In the genomic region with DNA sequence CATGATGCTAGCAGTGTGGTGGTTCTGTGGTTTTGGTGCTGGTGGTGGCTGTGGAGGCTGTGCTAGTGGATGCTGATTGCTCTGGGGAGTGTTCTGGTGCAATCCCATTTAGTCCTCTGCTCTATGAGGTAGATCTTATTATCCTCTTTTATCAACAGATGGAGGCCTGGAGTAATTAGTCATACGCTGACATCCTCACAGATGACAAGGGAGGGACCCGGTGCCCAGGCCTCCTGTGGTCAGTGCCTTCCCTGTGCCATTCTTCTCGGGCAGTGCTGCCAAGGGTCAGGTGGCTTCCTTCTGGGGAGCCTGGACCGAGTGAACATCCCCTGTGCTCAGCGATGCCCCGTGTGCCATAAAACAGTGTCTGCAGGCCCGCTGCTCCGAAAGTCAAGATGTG, we compare ENCODE assay signal across 30 cellular contexts.
DNase-seq lines count a peak whose midpoint lies in the region; ATAC-seq, FAIRE-seq and TF ChIP-seq lines count a peak whose summit lies in the region.
"Had no signal": no experiment of that assay in that cellular context is flagged by ENCODE, and none has a peak within 500 bp of the region (broad histone marks: within the 10 kb centered on the region; RNA-seq: fewer than 3 reads in every experiment).

No MANE protein-coding gene starts in this region.

- no peak overlapping the region for H3K27ac ChIP-seq in H1 (ENCODE audit: low read depth, low read length)
- H3K27ac ChIP-seq: left ventricle myocardium inferior, psoas muscle, thyroid gland had no signal

- H2BK12ac ChIP-seq in H1 (ENCODE audit: low read depth, low read length), result no peak overlapping the region

- FAIRE-seq in H1 (lab: Jason Lieb, UNC), result no peak
- FAIRE-seq: A204.1, endothelial cell of umbilical vein, K562 had no signal

- H3K79me1 ChIP-seq in H1 (ENCODE audit: low read depth, low read length), result no peaks in the 10 kb centered on the region

- peak; percentile 23; the same call in 2 of the 3 replicates for ATAC-seq in SK-N-SH treated with all-trans-retinoic acid at 6 μM for 48 hours
- ATAC-seq in HG03025 (IDR thresholded peaks at IDR 0.05; ENCODE audit: low FRiP score, unreplicated experiment), result no peak
- ATAC-seq in activated CD4-positive, CD25-positive, alpha-beta regulatory T cell treated with anti-CD3 and anti-CD28 coated beads, Interleukin-2, amount 50 U/mL, for 24 hours, result no peak
- ATAC-seq: activated naive CD4-positive, alpha-beta T cell treated with anti-CD3 and anti-CD28 coated beads, Interleukin-2, amount 50 U/mL, for 72 hours; activated T-helper 17 cell treated with anti-CD3 and anti-CD28 coated beads, Interleukin-2, amount 50 U/mL, for 72 hours; K562; naive thymus-derived CD8-positive, alpha-beta T cell; psoas muscle; stimulated activated naive CD8-positive, alpha-beta T cell treated with anti-CD3 and anti-CD28 coated beads, Interleukin-15, amount 100 ng/mL, for 72 hours had no signal

- no peak overlapping the region for H4K5ac ChIP-seq in H1 (ENCODE audit: insufficient read length, low read depth, low read length)

- H2BK120ac ChIP-seq in H1 (replicated peaks; ENCODE audit: low read depth, low read length), result no peak overlapping the region

- no peak overlapping the region for H4K8ac ChIP-seq in H1 (ENCODE audit: extremely low read depth, insufficient read depth, low read length)

- TF ChIP-seq RAD21 in H1 (IDR thresholded peaks at IDR 0.05 in 1 of 2, conservative IDR thresholded peaks at IDR 0.05 in 1 of 2; ENCODE audit: low read depth in 2 of 2, low read length in 2 of 2), result no peak

- no peak overlapping the region for H3K18ac ChIP-seq in H1 (ENCODE audit: extremely low read depth, low read length)

- H4K20me1 ChIP-seq in H1 (replicated peaks in 1 of 2; ENCODE audit: control insufficient read depth in 1 of 2, insufficient read depth in 2 of 2, low read length in 2 of 2), result peaks cover 0 to 4% of the 10 kb centered on the region in 2 experiments

- no peak overlapping the region for H3K4me3 ChIP-seq in H1 (ENCODE audit: extremely low read depth in 1 of 4, insufficient read depth in 2 of 4, low read depth in 3 of 4, low read length in 4 of 4)
- H3K4me3 ChIP-seq: HAP-1, K562, left ventricle myocardium inferior, psoas muscle, sigmoid colon, thyroid gland had no signal

- peaks cover 10% of the 10 kb centered on the region; the same call in 1 of the 2 replicates for H3K23me2 ChIP-seq in H1 (ENCODE audit: low read depth, low read length)

- DNase-seq in A172 (ENCODE audit: low spot score), result peak; percentile 53
- DNase-seq in LHCN-M2 (ENCODE audit: low read depth), result peak; percentile 36
- no peak for DNase-seq in H1 (ENCODE audit: low read depth in 1 of 2, low spot score in 2 of 2)
- no peak for DNase-seq in central memory CD4-positive, alpha-beta T cell
- no peak for DNase-seq in activated CD4-positive, alpha-beta T cell treated with anti-CD3 and anti-CD28 coated beads, Interleukin-2, amount 50 U/mL, for 4 hours
- DNase-seq: activated CD4-positive, alpha-beta T cell treated with anti-CD3 and anti-CD28 coated beads, Interleukin-2, amount 50 U/mL, for 48 hours; activated CD4-positive, CD25-positive, alpha-beta regulatory T cell; activated CD8-positive, alpha-beta memory T cell treated with anti-CD3 and anti-CD28 coated beads, Interleukin-2, amount 50 U/mL, for 4 hours; CD8-positive, alpha-beta memory T cell; islet precursor cell; left ventricle myocardium inferior; naive thymus-derived CD8-positive, alpha-beta T cell; NCI-H1417 treated with DMSO at 0.1 percent for 48 hours; NCI-H2081; NCI-H226; occipital lobe; sigmoid colon; stimulated activated naive CD8-positive, alpha-beta T cell treated with anti-CD3 and anti-CD28 coated beads, Interleukin-15, amount 100 ng/mL, for 72 hours; T-helper 9 cell; thyroid gland had no signal

- H3K9me3 ChIP-seq in H1 (ENCODE audit: insufficient read depth in 2 of 2, low read depth in 1 of 2, low read length in 1 of 2), result peaks cover 5 to 9% of the 10 kb centered on the region in 2 experiments; a peak in 3 of 4 replicates
- H3K9me3 ChIP-seq: HAP-1, left ventricle myocardium inferior, psoas muscle, sigmoid colon, thyroid gland had no signal

- no peak overlapping the region for H3K14ac ChIP-seq in H1 (ENCODE audit: insufficient read length)

- no peaks in the 10 kb centered on the region for H3K36me3 ChIP-seq in H1 (ENCODE audit: control insufficient read depth in 2 of 4, insufficient read depth in 4 of 4, low read length in 3 of 4)
- H3K36me3 ChIP-seq: HAP-1, left ventricle myocardium inferior, thyroid gland had no signal

- H3K56ac ChIP-seq in H1 (replicated peaks; ENCODE audit: insufficient read length, low read depth, low read length), result no peak overlapping the region

- no peak overlapping the region for H2AFZ ChIP-seq in H1 (ENCODE audit: low read length)

- no peak overlapping the region for H4K91ac ChIP-seq in H1 (replicated peaks; ENCODE audit: insufficient read length, low read length)

- TF ChIP-seq EP300 in H1 (IDR thresholded peaks at IDR 0.05; ENCODE audit: borderline replicate concordance in 1 of 2, low read depth in 2 of 2, low read length in 2 of 2), result no peak

- TF ChIP-seq CTCF in H1 (IDR thresholded peaks at IDR 0.05; ENCODE audit: control extremely low read depth in 1 of 3, insufficient read depth in 1 of 3, low read depth in 1 of 3, low read length in 3 of 3), result peak in 2 of 3 experiments; percentile 17 to 26; a peak in 2 of 4 replicates

- POLR2A ChIA-PET in H1 (lab: Charles Lee; ENCODE audit: partially characterized antibody), result no interaction called here

- no peaks in the 10 kb centered on the region; a peak in 1 of 7 replicates for H3K4me1 ChIP-seq in H1 (replicated peaks in 1 of 4; ENCODE audit: control insufficient read depth in 3 of 4, insufficient read depth in 4 of 4, low read length in 3 of 4)
- H3K4me1 ChIP-seq: HAP-1, psoas muscle, thyroid gland had no signal

- H3K27me3 ChIP-seq in H1 (replicated peaks in 1 of 4; ENCODE audit: control insufficient read depth in 3 of 4, extremely low read depth in 1 of 4, insufficient read depth in 3 of 4, low read length in 3 of 4), result no peaks in the 10 kb centered on the region
- H3K27me3 ChIP-seq: sigmoid colon, thyroid gland had no signal

- H2BK5ac ChIP-seq in H1 (ENCODE audit: low read depth, low read length), result no peak overlapping the region

- WGBS in H1 (ENCODE audit: extremely low coverage in 1 of 2, insufficient coverage in 1 of 2, insufficient read length in 1 of 2, insufficient replicate concordance in 2 of 2, low coverage in 1 of 2, low lambda C conversion rate in 2 of 2, missing lambda C conversion rate in 1 of 2), 2 experiments, result 91% methylated on average over 8 of the region's 8 CpGs; no CpG with 5 or more reads in 1 of the 2 experiments

- CTCF ChIA-PET in H1 (lab: Charles Lee; ENCODE audit: partially characterized antibody), result interaction anchor here (0.8 to 1.6 kb wide), 3 partner anchors 19 to 27 kb away, joined by 3 to 4 read pairs (median 3); no protein-coding TSS in a partner anchor

- H2BK20ac ChIP-seq in H1 (ENCODE audit: low read length), result no peak overlapping the region

- no peaks in the 10 kb centered on the region for H3K79me2 ChIP-seq in H1 (ENCODE audit: control insufficient read depth in 1 of 2, insufficient read depth in 2 of 2, low read length in 2 of 2)

- H2AK5ac ChIP-seq in H1 (ENCODE audit: low read depth, low read length), result no peak overlapping the region

- H2BK15ac ChIP-seq in H1 (ENCODE audit: low read length), result no peak overlapping the region

- no peak overlapping the region for H3K23ac ChIP-seq in H1 (ENCODE audit: insufficient read length)

- no peak for TF ChIP-seq POLR2A in H1 (IDR thresholded peaks at IDR 0.05; ENCODE audit: control extremely low read depth in 1 of 2, low read depth in 2 of 2, low read length in 2 of 2)

- no peak overlapping the region for H3K9ac ChIP-seq in H1 (replicated peaks in 1 of 4; ENCODE audit: extremely low read depth in 1 of 4, low read depth in 3 of 4, low read length in 3 of 4)

- H3K4me2 ChIP-seq in H1 (ENCODE audit: insufficient read depth in 1 of 2, low read depth in 2 of 2, low read length in 2 of 2), result no peak overlapping the region

- H3K4ac ChIP-seq in H1 (replicated peaks; ENCODE audit: insufficient read length, low read depth, low read length), result no peak overlapping the region

TF ChIP-seq in SK-N-SH treated with all-trans-retinoic acid at 6 μM for 48 hours, 23 proteins besides CTCF, POLR2A, EP300 and RAD21:
- no peak for TF ChIP-seq OSR1 (CRISPR knock-in tag; IDR thresholded peaks at IDR 0.05)
- no peak for TF ChIP-seq RARB (CRISPR knock-in tag; IDR thresholded peaks at IDR 0.05)
- TF ChIP-seq GLIS3 (CRISPR knock-in tag; IDR thresholded peaks at IDR 0.05), result no peak

TF ChIP-seq in H1, 55 proteins besides CTCF, POLR2A, EP300 and RAD21 (continues in another document):
- no peak for TF ChIP-seq JUN (IDR thresholded peaks at IDR 0.05; ENCODE audit: low read depth, low read length)
- no peak for TF ChIP-seq SIRT6 (IDR thresholded peaks at IDR 0.05; ENCODE audit: low read length)
- no peak for TF ChIP-seq SP2 (IDR thresholded peaks at IDR 0.05; ENCODE audit: low read length)
- no peak for TF ChIP-seq GTF2F1 (IDR thresholded peaks at IDR 0.05; ENCODE audit: borderline replicate concordance, low read depth, low read length)
- TF ChIP-seq EZH2 (IDR thresholded peaks at IDR 0.05; ENCODE audit: low read depth, low read length, severe bottlenecking), result no peak
- TF ChIP-seq NANOG (IDR thresholded peaks at IDR 0.05; ENCODE audit: insufficient read depth, low read depth, low read length, poor library complexity, severe bottlenecking), result no peak
- no peak for TF ChIP-seq KDM4A (IDR thresholded peaks at IDR 0.05; ENCODE audit: low read depth, low read length, severe bottlenecking)
- TF ChIP-seq KDM1A (IDR thresholded peaks at IDR 0.05; ENCODE audit: borderline replicate concordance, low read length), result no peak
- no peak for TF ChIP-seq CEBPB (IDR thresholded peaks at IDR 0.05; ENCODE audit: low read depth, low read length)
- no peak for TF ChIP-seq TAF1 (IDR thresholded peaks at IDR 0.05; ENCODE audit: low read depth, low read length)
- TF ChIP-seq SP4 (IDR thresholded peaks at IDR 0.05; ENCODE audit: low read length), result no peak
- TF ChIP-seq SP1 (IDR thresholded peaks at IDR 0.05; ENCODE audit: low read depth, low read length), result no peak
- TF ChIP-seq TCF12 (IDR thresholded peaks at IDR 0.05; ENCODE audit: low read depth, low read length), result no peak
- TF ChIP-seq, protein P1, sequence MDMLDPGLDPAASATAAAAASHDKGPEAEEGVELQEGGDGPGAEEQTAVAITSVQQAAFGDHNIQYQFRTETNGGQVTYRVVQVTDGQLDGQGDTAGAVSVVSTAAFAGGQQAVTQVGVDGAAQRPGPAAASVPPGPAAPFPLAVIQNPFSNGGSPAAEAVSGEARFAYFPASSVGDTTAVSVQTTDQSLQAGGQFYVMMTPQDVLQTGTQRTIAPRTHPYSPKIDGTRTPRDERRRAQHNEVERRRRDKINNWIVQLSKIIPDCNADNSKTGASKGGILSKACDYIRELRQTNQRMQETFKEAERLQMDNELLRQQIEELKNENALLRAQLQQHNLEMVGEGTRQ (IDR thresholded peaks at IDR 0.05; ENCODE audit: low read length), result no peak
- no peak for TF ChIP-seq KDM5A (IDR thresholded peaks at IDR 0.05; ENCODE audit: low read length)
- no peak for TF ChIP-seq RBBP5 (IDR thresholded peaks at IDR 0.05; ENCODE audit: borderline replicate concordance, low read depth, low read length)

Comparison
In these comparisons a context has a peak if more than half of its experiments do, and no peak if none do; other contexts are left out.
1. DNase-seq: peak in A172 (single experiment) and LHCN-M2 (single experiment); none in H1 (0 of 2), central memory CD4-positive, alpha-beta T cell (single experiment) and activated CD4-positive, alpha-beta T cell treated with anti-CD3 and anti-CD28 coated beads, Interleukin-2, amount 50 U/mL, for 4 hours (0 of 2).